In the genomic region with DNA sequence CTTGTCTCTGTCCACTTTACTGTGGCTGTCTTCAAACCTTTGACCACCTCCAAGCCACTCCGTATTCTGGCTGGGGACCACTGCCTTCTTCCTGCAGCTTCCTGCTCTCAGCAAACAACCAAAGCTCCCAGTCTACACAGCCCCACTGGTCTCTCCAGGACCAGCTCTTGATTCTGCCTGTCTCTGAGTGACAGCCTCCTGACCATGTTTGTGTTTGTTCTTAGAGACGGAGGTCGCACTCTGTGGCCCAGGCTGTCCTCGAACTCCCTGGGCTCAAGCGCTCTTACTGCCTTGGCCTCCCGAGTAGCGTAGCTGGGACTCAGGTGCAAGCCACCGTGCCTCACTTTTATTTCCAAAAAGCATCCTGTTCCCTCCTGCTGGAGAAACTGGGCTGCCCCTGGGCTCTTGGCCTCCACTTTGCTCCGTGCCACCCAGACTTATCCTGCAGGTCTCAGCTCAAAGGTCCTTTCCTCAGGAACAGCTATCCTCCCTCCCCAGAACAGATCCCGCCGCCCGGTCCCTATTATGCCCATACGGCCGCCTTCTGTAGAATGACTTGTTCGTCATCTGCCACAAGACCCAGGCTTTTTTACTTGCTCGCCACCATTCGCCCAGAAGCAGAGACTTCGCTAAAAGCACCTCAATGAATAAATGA, we compare ENCODE assay signal across 2 cellular contexts.
TF ChIP-seq lines count a peak whose summit lies in the region.

No MANE protein-coding gene starts in this region.

TF ChIP-seq in HCT116, 20 proteins besides CTCF, POLR2A, EP300 and RAD21 (continued from another document):
- TF ChIP-seq EZH2 (IDR thresholded peaks at IDR 0.05) (no peak), CBX3 (IDR thresholded peaks at IDR 0.05; ENCODE audit: low read depth) (no peak)

TF ChIP-seq in HEK293T, 16 proteins besides CTCF, POLR2A, EP300 and RAD21:
- TF ChIP-seq CTBP1 (IDR thresholded peaks at IDR 0.05; ENCODE audit: borderline replicate concordance) (no peak), FOXA1 (IDR thresholded peaks at IDR 0.05) (no peak), ARNT (IDR thresholded peaks at IDR 0.05) (no peak), L3MBTL2 (conservative IDR thresholded peaks at IDR 0.05) (no peak), NFRKB (IDR thresholded peaks at IDR 0.05) (no peak), BHLHE40 (IDR thresholded peaks at IDR 0.05; ENCODE audit: borderline replicate concordance) (no peak), TARDBP (IDR thresholded peaks at IDR 0.05) (no peak), LEF1 (IDR thresholded peaks at IDR 0.05; ENCODE audit: borderline replicate concordance) (no peak)
- TF ChIP-seq, protein P1, sequence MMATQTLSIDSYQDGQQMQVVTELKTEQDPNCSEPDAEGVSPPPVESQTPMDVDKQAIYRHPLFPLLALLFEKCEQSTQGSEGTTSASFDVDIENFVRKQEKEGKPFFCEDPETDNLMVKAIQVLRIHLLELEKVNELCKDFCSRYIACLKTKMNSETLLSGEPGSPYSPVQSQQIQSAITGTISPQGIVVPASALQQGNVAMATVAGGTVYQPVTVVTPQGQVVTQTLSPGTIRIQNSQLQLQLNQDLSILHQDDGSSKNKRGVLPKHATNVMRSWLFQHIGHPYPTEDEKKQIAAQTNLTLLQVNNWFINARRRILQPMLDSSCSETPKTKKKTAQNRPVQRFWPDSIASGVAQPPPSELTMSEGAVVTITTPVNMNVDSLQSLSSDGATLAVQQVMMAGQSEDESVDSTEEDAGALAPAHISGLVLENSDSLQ (IDR thresholded peaks at IDR 0.05), result no peak; the same call in 1 of the 2 replicates
